In genomic region chr1:212600071-212600915, GRCh38 we compare ENCODE assay signal across 18 cellular contexts.
"Had no signal": no experiment of that assay in that cellular context is flagged by ENCODE, and none has a peak within 500 bp of the region (broad histone marks: within the 10 kb centered on the region; RNA-seq: fewer than 3 reads in every experiment).

No MANE protein-coding gene starts in this region.

- H3K36me3 ChIP-seq: esophagus muscularis mucosa, left ventricle myocardium inferior, right atrium auricular region, transverse colon had no signal

- H3K27ac ChIP-seq: body of pancreas, esophagus muscularis mucosa, left ventricle myocardium inferior, right atrium auricular region, skin epidermis, transverse colon had no signal

- H3K9me3 ChIP-seq: body of pancreas, esophagus muscularis mucosa, left ventricle myocardium inferior, mucosa of descending colon, right atrium auricular region, transverse colon had no signal

- FAIRE-seq: colon had no signal

- H3K4me1 ChIP-seq: right atrium auricular region had no signal

- DNase-seq: activated CD4-positive, alpha-beta T cell treated with anti-CD3 and anti-CD28 coated beads, Interleukin-2, amount 50 U/mL, for 1 hour; activated CD4-positive, CD25-positive, alpha-beta regulatory T cell; activated T-cell treated with anti-CD3 and anti-CD28 coated beads, Interleukin-2, amount 50 U/mL, for 1 hour; amniotic stem cell; body of pancreas; caudate nucleus; hypothalamus; left ventricle myocardium inferior; mucosa of descending colon; stimulated activated CD4-positive, alpha-beta T cell treated with anti-CD3 and anti-CD28 coated beads, Interleukin-4, amount 100 ng/mL, for 1 hour; stimulated activated naive CD4-positive, alpha-beta T cell; substantia nigra; transverse colon had no signal

- H3K27me3 ChIP-seq: body of pancreas, right atrium auricular region had no signal

- ATAC-seq: body of pancreas; mucosa of descending colon; natural killer cell treated with Interleukin-12 subunit alpha and Interleukin-12 subunit beta and Interleukin-15 and Interleukin-18, amount 100 ng/mL, for 72 hours had no signal

- H3K4me3 ChIP-seq: body of pancreas, esophagus muscularis mucosa, left ventricle myocardium inferior, mucosa of descending colon, right atrium auricular region, skin epidermis, transverse colon had no signal
